In the genomic region with DNA sequence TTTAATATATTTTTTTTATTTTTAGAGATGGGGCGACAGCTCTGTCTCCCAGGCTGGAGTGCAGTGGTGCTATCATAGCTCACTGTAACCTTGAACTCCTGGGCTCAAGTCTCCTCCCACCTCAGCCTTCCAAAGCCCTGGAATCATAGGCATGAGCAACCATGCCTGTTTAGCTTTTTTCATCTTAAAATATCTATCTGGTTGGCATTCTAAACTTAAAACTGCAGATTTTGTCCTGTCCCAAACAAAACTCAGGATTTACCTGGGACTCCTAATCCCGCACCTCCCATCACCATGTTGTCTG, we compare ENCODE assay signal across 20 cellular contexts.
DNase-seq lines count a peak whose midpoint lies in the region; ATAC-seq and TF ChIP-seq lines count a peak whose summit lies in the region.
"Had no signal": no experiment of that assay in that cellular context is flagged by ENCODE, and none has a peak within 500 bp of the region (broad histone marks: within the 10 kb centered on the region; RNA-seq: fewer than 3 reads in every experiment).

No MANE protein-coding gene starts in this region.

- no peak overlapping the region for H3K4me2 ChIP-seq in smooth muscle cell

- POLR2A ChIA-PET in CD8-positive, alpha-beta T cell (lab: Charles Lee): no interaction called here

- H3K36me3 Mint-ChIP-seq in activated naive CD4-positive, alpha-beta T cell treated with anti-CD3 and anti-CD28 coated beads, Interleukin-2, amount 50 U/mL, for 72 hours: no peaks in the 10 kb centered on the region
- H3K36me3 Mint-ChIP-seq in activated naive CD4-positive, alpha-beta T cell treated with anti-CD3 and anti-CD28 coated beads for 36 hours (ENCODE audit: low read depth): no peaks in the 10 kb centered on the region
- H3K36me3 Mint-ChIP-seq in CD8-positive, alpha-beta T cell: peaks cover 48% of the 10 kb centered on the region
- H3K36me3 Mint-ChIP-seq in T-helper 17 cell (ENCODE audit: low read depth) (no peaks in the 10 kb centered on the region), nephron progenitor cell (ENCODE audit: low read depth) (peaks cover 43% of the 10 kb centered on the region)

- peaks cover 15% of the 10 kb centered on the region for H3K36me3 ChIP-seq in CD8-positive, alpha-beta T cell (ENCODE audit: insufficient read depth, low read length)
- H3K36me3 ChIP-seq in stomach (peaks cover 3 to 78% (median 70%) of the 10 kb centered on the region in 4 donors), smooth muscle cell (ENCODE audit: low read depth) (no peaks in the 10 kb centered on the region)
- H3K36me3 ChIP-seq: HAP-1 had no signal

- no peaks in the 10 kb centered on the region for H3K9me3 ChIP-seq in CD8-positive, alpha-beta T cell (ENCODE audit: low read length)
- H3K9me3 ChIP-seq in T-helper 17 cell (ENCODE audit: control insufficient read depth, low read length, poor library complexity, severe bottlenecking) (no peaks in the 10 kb centered on the region), stomach (no peaks in the 10 kb centered on the region), smooth muscle cell (replicated peaks; ENCODE audit: low read depth) (no peaks in the 10 kb centered on the region)
- H3K9me3 ChIP-seq: HAP-1, MG63 had no signal

- no peaks in the 10 kb centered on the region for H3K27me3 Mint-ChIP-seq in activated naive CD4-positive, alpha-beta T cell treated with anti-CD3 and anti-CD28 coated beads for 36 hours (ENCODE audit: low read depth)
- no peaks in the 10 kb centered on the region for H3K27me3 Mint-ChIP-seq in CD8-positive, alpha-beta T cell (ENCODE audit: low read depth)
- H3K27me3 Mint-ChIP-seq in T-helper 17 cell (no peaks in the 10 kb centered on the region), nephron progenitor cell (ENCODE audit: low read depth, poor library complexity) (no peaks in the 10 kb centered on the region)
- H3K27me3 Mint-ChIP-seq: CD4-positive, alpha-beta T cell had no signal

- intact Hi-C loops in activated naive CD4-positive, alpha-beta T cell treated with anti-CD3 and anti-CD28 coated beads for 36 hours (cut with micrococcal nuclease): no loop called here
- intact Hi-C loops in CD8-positive, alpha-beta T cell (cut with DNase I, micrococcal nuclease): no loop called here
- intact Hi-C loops in stomach (cut with DNase I; ENCODE audit: low total_unique reads): loop anchor here (10.0 kb wide), 1 partner anchor 124 kb away; a partner anchor contains a TSS

- TF ChIP-seq EP300 in stomach (IDR thresholded peaks at IDR 0.05): no peak

- no peak for ATAC-seq in activated naive CD4-positive, alpha-beta T cell treated with anti-CD3 and anti-CD28 coated beads, Interleukin-2, amount 50 U/mL, for 72 hours
- ATAC-seq in CD8-positive, alpha-beta T cell: no peak
- no peak for ATAC-seq in T-helper 17 cell
- ATAC-seq: K562 had no signal

- no peaks in the 10 kb centered on the region for H4K20me1 ChIP-seq in smooth muscle cell (ENCODE audit: low read depth)

- no peak overlapping the region for H3K27ac ChIP-seq in CD8-positive, alpha-beta T cell (ENCODE audit: low read depth, low read length)
- H3K27ac ChIP-seq in stomach (no peak overlapping the region), smooth muscle cell (ENCODE audit: low read depth) (no peak overlapping the region)
- H3K27ac ChIP-seq: GM23248 had no signal

- no peaks in the 10 kb centered on the region for H3K27me3 ChIP-seq in CD8-positive, alpha-beta T cell (ENCODE audit: insufficient read depth, low read length)
- H3K27me3 ChIP-seq in stomach: no peaks in the 10 kb centered on the region
- H3K27me3 ChIP-seq in smooth muscle cell (ENCODE audit: low read depth): no peaks in the 10 kb centered on the region
- H3K27me3 ChIP-seq: MG63 had no signal

- CTCF ChIA-PET in activated naive CD4-positive, alpha-beta T cell treated with anti-CD3 and anti-CD28 coated beads for 36 hours (lab: Charles Lee): interaction anchor here (0.6 to 1.1 kb wide), 4 partner anchors 17 to 462 kb away, joined by 3 to 4 read pairs (median 3); no protein-coding TSS in a partner anchor
- CTCF ChIA-PET in CD8-positive, alpha-beta T cell (lab: Charles Lee): interaction anchor here (4.7 kb wide), 1 partner anchor 960 kb away, joined by 19 read pairs; no protein-coding TSS in a partner anchor

- no peak for TF ChIP-seq CTCF in CD8-positive, alpha-beta T cell (IDR thresholded peaks at IDR 0.05)
- TF ChIP-seq CTCF in nephron progenitor cell (IDR thresholded peaks at IDR 0.05): no peak
- no peak for TF ChIP-seq CTCF in stomach (IDR thresholded peaks at IDR 0.05)
- TF ChIP-seq CTCF in smooth muscle cell (IDR thresholded peaks at IDR 0.05; ENCODE audit: borderline replicate concordance, insufficient read depth, poor library complexity, severe bottlenecking): no peak

- 81 to 97% (median 93%) methylated on average over 2 of the region's 2 CpGs for WGBS in stomach, 5 donors
- 100% methylated on average over 2 of the region's 2 CpGs for WGBS in smooth muscle cell (ENCODE audit: low lambda C conversion rate)

- DNase-seq in activated naive CD4-positive, alpha-beta T cell treated with anti-CD3 and anti-CD28 coated beads, Interleukin-2, amount 50 U/mL, for 72 hours (ENCODE audit: low spot score in 2 of 2): no peak
- no peak for DNase-seq in activated naive CD4-positive, alpha-beta T cell treated with anti-CD3 and anti-CD28 coated beads for 36 hours
- DNase-seq in CD8-positive, alpha-beta T cell: no peak
- DNase-seq in T-helper 17 cell (no peak), nephron progenitor cell (no peak), stomach (no peak), smooth muscle cell (lab: John Stamatoyannopoulos, UW; ENCODE audit: unreplicated experiment) (no peak)
- DNase-seq in stimulated activated CD4-positive, alpha-beta T cell treated with anti-CD3 and anti-CD28 coated beads, Interleukin-4, amount 100 ng/mL, for 24 hours: no peak
- DNase-seq: CD4-positive, alpha-beta T cell; DMS153; GM23248; MG63; NCI-H1417; NCI-H1694 treated with DMSO at 0.1 percent for 48 hours; NCI-H2081 treated with DMSO at 0.1 percent for 48 hours; NCI-H446; NCI-H526; SHP77 had no signal

- no peaks in the 10 kb centered on the region for H3K4me1 Mint-ChIP-seq in activated naive CD4-positive, alpha-beta T cell treated with anti-CD3 and anti-CD28 coated beads for 36 hours (ENCODE audit: low read depth)
- peaks cover 3% of the 10 kb centered on the region for H3K4me1 Mint-ChIP-seq in CD8-positive, alpha-beta T cell (ENCODE audit: low read depth)
- H3K4me1 Mint-ChIP-seq in T-helper 17 cell (peaks cover 6% of the 10 kb centered on the region), nephron progenitor cell (peaks cover 26% of the 10 kb centered on the region)

- no peak overlapping the region for H2AFZ ChIP-seq in smooth muscle cell (ENCODE audit: low read depth)
- H2AFZ ChIP-seq: GM23248 had no signal

- H3K4me1 ChIP-seq in CD8-positive, alpha-beta T cell (ENCODE audit: insufficient read depth, low read length): no peaks in the 10 kb centered on the region
- H3K4me1 ChIP-seq in stomach (peaks cover 0 to 14% (median 9%) of the 10 kb centered on the region in 4 donors), smooth muscle cell (ENCODE audit: low read depth) (peaks cover 4% of the 10 kb centered on the region)
- H3K4me1 ChIP-seq: HAP-1 had no signal

- H3K4me3 Mint-ChIP-seq in activated naive CD4-positive, alpha-beta T cell treated with anti-CD3 and anti-CD28 coated beads for 36 hours: no peak overlapping the region
- no peak overlapping the region for H3K4me3 Mint-ChIP-seq in CD8-positive, alpha-beta T cell
- H3K4me3 Mint-ChIP-seq in T-helper 17 cell (no peak overlapping the region), nephron progenitor cell (no peak overlapping the region)
- H3K4me3 Mint-ChIP-seq: CD4-positive, alpha-beta T cell had no signal

- H3K9ac ChIP-seq in smooth muscle cell (ENCODE audit: low read depth): no peak overlapping the region
- H3K9ac ChIP-seq: GM23248 had no signal

- TF ChIP-seq POLR2A in stomach (IDR thresholded peaks at IDR 0.05): no peak

- H3K9me3 Mint-ChIP-seq in activated naive CD4-positive, alpha-beta T cell treated with anti-CD3 and anti-CD28 coated beads, Interleukin-2, amount 50 U/mL, for 72 hours: no peaks in the 10 kb centered on the region
- H3K9me3 Mint-ChIP-seq in activated naive CD4-positive, alpha-beta T cell treated with anti-CD3 and anti-CD28 coated beads for 36 hours: no peaks in the 10 kb centered on the region
- H3K9me3 Mint-ChIP-seq in CD8-positive, alpha-beta T cell: no peaks in the 10 kb centered on the region
- no peaks in the 10 kb centered on the region for H3K9me3 Mint-ChIP-seq in nephron progenitor cell
- H3K9me3 Mint-ChIP-seq: CD4-positive, alpha-beta T cell had no signal

- H3K27ac Mint-ChIP-seq in activated naive CD4-positive, alpha-beta T cell treated with anti-CD3 and anti-CD28 coated beads, Interleukin-2, amount 50 U/mL, for 72 hours: peak overlapping the region; percentile 58 to 75
- no peak overlapping the region for H3K27ac Mint-ChIP-seq in activated naive CD4-positive, alpha-beta T cell treated with anti-CD3 and anti-CD28 coated beads for 36 hours
- H3K27ac Mint-ChIP-seq in CD8-positive, alpha-beta T cell: peak overlapping the region; percentile 45
- peak overlapping the region; percentile 14 for H3K27ac Mint-ChIP-seq in T-helper 17 cell
- H3K27ac Mint-ChIP-seq in nephron progenitor cell: peak overlapping the region; percentile 75

- H3F3A ChIP-seq in smooth muscle cell (ENCODE audit: low read depth): peaks cover 3% of the 10 kb centered on the region

- H3K4me3 ChIP-seq in CD8-positive, alpha-beta T cell (ENCODE audit: low read depth, low read length): no peak overlapping the region
- no peak overlapping the region for H3K4me3 ChIP-seq in stomach
- H3K4me3 ChIP-seq in smooth muscle cell: no peak overlapping the region
- H3K4me3 ChIP-seq: GM23248, HAP-1, K562, MG63 had no signal

- no peaks in the 10 kb centered on the region for H3K79me2 ChIP-seq in smooth muscle cell (ENCODE audit: low read depth)
